In the genomic region with DNA sequence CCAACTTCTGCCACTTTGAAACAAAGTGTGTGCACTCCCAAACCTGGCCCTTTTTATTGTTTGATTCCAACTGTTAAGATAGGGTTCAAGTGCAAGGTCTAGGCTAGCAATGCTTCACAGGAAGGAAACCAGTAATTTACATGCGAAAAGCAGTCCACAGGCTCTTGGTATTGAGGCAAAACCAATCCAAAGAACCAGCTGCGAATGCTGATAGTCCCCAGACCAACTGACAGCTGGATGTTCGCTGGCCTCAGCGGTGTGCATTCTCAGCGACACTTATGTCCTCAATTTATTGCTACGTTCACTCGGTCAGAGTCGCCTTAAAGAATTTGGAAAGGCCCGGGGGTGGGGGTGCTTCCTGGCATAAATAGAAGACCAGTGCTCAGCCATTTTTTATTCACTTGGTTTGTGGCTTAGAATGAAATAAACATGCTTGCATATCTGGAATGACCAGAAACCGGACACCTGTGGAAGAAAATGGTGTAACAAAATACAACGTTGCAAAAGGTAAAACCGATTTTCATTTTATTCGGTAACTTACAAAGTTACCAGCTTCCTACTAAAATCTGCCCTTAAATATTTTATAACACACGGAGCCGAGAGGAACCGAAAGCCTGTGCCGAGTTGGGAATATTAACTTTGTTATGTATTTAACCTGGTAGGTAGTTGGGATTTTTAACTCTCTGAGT, we compare ENCODE assay signal across 8 cellular contexts. TPM values are rescaled to one million over a fixed set of nuclear protein-coding genes. Genes with fewer than 3 reads are reported as not detected.
DNase-seq lines count a peak whose midpoint lies in the region; ATAC-seq, FAIRE-seq and TF ChIP-seq lines count a peak whose summit lies in the region.

No MANE protein-coding gene starts in this region.

- H3K27ac ChIP-seq in 22Rv1 (peak overlapping the region; percentile 93), ascending aorta (peak overlapping the region; percentile 95), layer of hippocampus (ENCODE audit: low read depth, low read length) (peak overlapping the region; percentile 94), substantia nigra (ENCODE audit: low read depth, low read length, poor library complexity, severe bottlenecking) (peak overlapping the region; percentile 9)

- H3K27me3 ChIP-seq in ascending aorta = no peaks in the 10 kb centered on the region
- H3K27me3 ChIP-seq in layer of hippocampus (ENCODE audit: control insufficient read depth, insufficient read depth, low read length) = peaks cover 2% of the 10 kb centered on the region

- H3K9me3 ChIP-seq in ascending aorta = no peaks in the 10 kb centered on the region

- peak; percentile 74 for FAIRE-seq in GM12891 (lab: Jason Lieb, UNC)

- H3K4me1 ChIP-seq in ascending aorta = peaks cover 19 to 68% of the 10 kb centered on the region in 2 donors

- peak overlapping the region; percentile 87 to 94 for H3K4me3 ChIP-seq in ascending aorta

- no peak for ATAC-seq in HG02973 (IDR thresholded peaks at IDR 0.05; ENCODE audit: unreplicated experiment)

- TF ChIP-seq POLR2A in GM12891 (IDR thresholded peaks at IDR 0.05; ENCODE audit: low read depth, low read length) = no peak

- H3K36me3 ChIP-seq in ascending aorta = peaks cover 0 to 6% of the 10 kb centered on the region in 2 donors

- TF ChIP-seq CTCF in 22Rv1 (IDR thresholded peaks at IDR 0.05) (no peak), ascending aorta (IDR thresholded peaks at IDR 0.05) (no peak)

- intact Hi-C loops in ascending aorta (cut with DNase I) = loop anchor here (2.0 to 5.0 kb wide), 5 partner anchors 31 to 802 kb away; partner anchors contain the start of gene CCND1

- DNase-seq in GM12891 (ENCODE audit: insufficient read length, low spot score) (no peak), NCI-H345 treated with DMSO at 0.1 percent for 48 hours (lab: John Stamatoyannopoulos, UW; ENCODE audit: unreplicated experiment) (peak; percentile 32), ascending aorta (ENCODE audit: low spot score in 2 of 2) (no peak), substantia nigra (lab: John Stamatoyannopoulos, UW) (peak in 1 of 49 donors; percentile 63), putamen (ENCODE audit: low spot score) (no peak)

TF ChIP-seq in GM12891, 5 proteins besides CTCF, POLR2A, EP300 and RAD21:
- TF ChIP-seq TAF1 (IDR thresholded peaks at IDR 0.05; ENCODE audit: low read depth, low read length) (no peak), POLR2AphosphoS5 (IDR thresholded peaks at IDR 0.05; ENCODE audit: low read depth, low read length) (no peak), SPI1 (IDR thresholded peaks at IDR 0.05; ENCODE audit: low read depth, low read length) (no peak), PAX5 (IDR thresholded peaks at IDR 0.05; ENCODE audit: insufficient read depth, low read length, severe bottlenecking) (no peak), POU2F2 (IDR thresholded peaks at IDR 0.05; ENCODE audit: low read depth, low read length) (no peak)

RNA-seq across cellular contexts. Expression of gene CPT1A, which starts 1.6 kb away (rescaled TPM):
- polyA plus RNA-seq in GM12891 (2012; ENCODE audit: low read depth, missing spikeins) = 2.4 TPM
- total RNA-seq in ascending aorta = 76.3 TPM

Comparison
In these comparisons a context has a peak if more than half of its experiments do, and no peak if none do; other contexts are left out.
1. H3K27ac ChIP-seq: peak in every context shown above with its lines; median percentile 95 in ascending aorta; 94 in layer of hippocampus; 93 in 22Rv1; 9 in substantia nigra.